Comparison of ENCODE assay signal across 7 cellular contexts in the genomic region with DNA sequence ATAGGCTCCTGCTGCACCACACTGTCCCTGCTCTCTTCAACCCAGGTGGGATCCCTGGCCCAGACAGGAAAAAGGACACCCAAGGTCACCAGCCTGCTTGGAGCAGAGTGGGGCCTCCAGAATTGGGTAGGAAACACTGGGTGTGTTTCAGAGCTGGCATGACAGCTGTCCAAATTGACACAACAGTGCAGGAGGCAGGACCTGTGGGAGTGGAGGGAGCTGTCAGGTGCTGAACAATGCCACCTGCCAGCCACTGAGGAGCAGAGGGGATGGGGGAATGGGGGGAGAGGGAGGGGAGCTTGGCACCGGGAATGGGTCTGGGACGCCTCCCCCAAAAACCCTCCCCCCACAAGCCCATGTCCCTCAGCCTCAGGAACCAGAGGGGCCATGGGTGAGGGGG. TPM values are rescaled to one million over a fixed set of nuclear protein-coding genes. Genes with fewer than 3 reads are reported as not detected.
DNase-seq lines count a peak whose midpoint lies in the region; ATAC-seq and TF ChIP-seq lines count a peak whose summit lies in the region.
"Not testable (repeated sequence)": the region's sequence is repeated elsewhere in the genome, so short reads cannot be mapped to it uniquely, and the experiment has no call there.
"Had no signal": no experiment of that assay in that cellular context is flagged by ENCODE, and none has a peak within 500 bp of the region (broad histone marks: within the 10 kb centered on the region; RNA-seq: fewer than 3 reads in every experiment).

No MANE protein-coding gene starts in this region.

- peak; percentile 12 for ATAC-seq in GM23338
- peak; percentile 56 for ATAC-seq in mucosa of descending colon

- not testable (repeated sequence) for H3K4me3 Mint-ChIP-seq in GM23338

- not testable (repeated sequence) for H3K9me3 ChIP-seq in BLaER1, mucosa of descending colon

- H3K4me2 ChIP-seq in BLaER1, result peak overlapping the region; percentile 45
- not testable (repeated sequence) for H3K4me2 ChIP-seq in GM23338

- not testable (repeated sequence) for H3K36me3 Mint-ChIP-seq in GM23338 (ENCODE audit: low read depth)

- H2AFZ ChIP-seq in GM23338, result not testable (repeated sequence)

- intact Hi-C loops in mucosa of descending colon (cut with DNase I, micrococcal nuclease), result not testable (repeated sequence)

- TF ChIP-seq CTCF in GM23338 (conservative IDR thresholded peaks at IDR 0.05; ENCODE audit: low read depth in 2 of 2); mucosa of descending colon (IDR thresholded peaks at IDR 0.05): not testable (repeated sequence)

- peaks cover 15% of the 10 kb centered on the region for H3K4me1 Mint-ChIP-seq in GM23338

- DNase-seq in COR-L47 (lab: John Stamatoyannopoulos, UW) (peak; percentile 19), NCI-H748 (lab: John Stamatoyannopoulos, UW; ENCODE audit: unreplicated experiment) (peak; percentile 27), ecto neural progenitor cell (ENCODE audit: low spot score) (peak; percentile 20)
- DNase-seq in GM23338 (ENCODE audit: low spot score); mucosa of descending colon: not testable (repeated sequence)

- not testable (repeated sequence) for H3K9ac ChIP-seq in BLaER1

- not testable (repeated sequence) for H3K27ac ChIP-seq in BLaER1; GM23338 (ENCODE audit: low read depth)

- H3K27me3 ChIP-seq in BLaER1; GM23338 (ENCODE audit: insufficient read depth): not testable (repeated sequence)

- not testable (repeated sequence) for H3K27ac Mint-ChIP-seq in GM23338

- H4K20me1 ChIP-seq in BLaER1; GM23338 (replicated peaks; ENCODE audit: insufficient read depth): not testable (repeated sequence)

- not testable (repeated sequence) for H3K4me3 ChIP-seq in BLaER1, GM23338, mucosa of descending colon

- H3K9me3 Mint-ChIP-seq in GM23338, result not testable (repeated sequence)

- H3K36me3 ChIP-seq in BLaER1; GM23338 (ENCODE audit: insufficient read depth); mucosa of descending colon (ENCODE audit: low read depth): not testable (repeated sequence)

- not testable (repeated sequence) for H3K27me3 Mint-ChIP-seq in GM23338 (ENCODE audit: insufficient read depth, low read depth, poor library complexity)

- not testable (repeated sequence) for H3K9me2 ChIP-seq in GM23338 (ENCODE audit: insufficient read depth)

- not testable (repeated sequence) for H3K4me1 ChIP-seq in BLaER1; GM23338 (ENCODE audit: insufficient read depth); mucosa of descending colon (ENCODE audit: low read depth)

- H3F3A ChIP-seq in GM23338 (replicated peaks; ENCODE audit: low read depth), result not testable (repeated sequence)

- H3K79me2 ChIP-seq in GM23338 (replicated peaks; ENCODE audit: insufficient read depth), result not testable (repeated sequence)

RNA-seq across cellular contexts. Expression of a gene that starts 22.3 kb away (rescaled TPM):
- 260 and 305 TPM in 2 replicates for total RNA-seq in GM23338 (2014; rRNA removed; shearing (Covaris generic))
- polyA plus RNA-seq in GM23338 (2016; fragmentation: Nextera tagmentation; extraction: Ambion mirVana), result 666 and 733 TPM in 2 replicates
- total RNA-seq in mucosa of descending colon, result 100 to 1,000 TPM; 410 to 732 (median 521) TPM

RNA-seq across cellular contexts. Expression of a gene that starts 33.9 kb away (rescaled TPM):
- 13.9 and 15.7 TPM in 2 replicates for total RNA-seq in GM23338 (2014; rRNA removed; shearing (Covaris generic))
- 9.4 and 14.5 TPM in 2 replicates for polyA plus RNA-seq in GM23338 (2016; fragmentation: Nextera tagmentation; extraction: Ambion mirVana)
- total RNA-seq in mucosa of descending colon, result 10 to 100 TPM; 23.1 to 37.8 (median 23.1) TPM

RNA-seq across cellular contexts. Expression of a gene that starts 40.3 kb away (rescaled TPM):
- total RNA-seq in GM23338 (2014; rRNA removed; shearing (Covaris generic)), result 41.5 and 42.5 TPM in 2 replicates
- polyA plus RNA-seq in GM23338 (2016; fragmentation: Nextera tagmentation; extraction: Ambion mirVana), result 27.2 and 27.4 TPM in 2 replicates
- 10 to 100 TPM; 63.4 to 79.7 (median 78.3) TPM for total RNA-seq in mucosa of descending colon

RNA-seq across cellular contexts. Expression of a gene that starts 46.0 kb away (rescaled TPM):
- 2.6 and 2.9 TPM in 2 replicates for total RNA-seq in GM23338 (2014; rRNA removed; shearing (Covaris generic))
- 1.7 and 2.6 TPM in 2 replicates for polyA plus RNA-seq in GM23338 (2016; fragmentation: Nextera tagmentation; extraction: Ambion mirVana)
- total RNA-seq in mucosa of descending colon, result 10 to 100 TPM in 2 of 3 donors, 1 to 10 TPM in 1; 8.7 to 12.5 (median 11.7) TPM
- polyA plus RNA-seq: CD4-positive, alpha-beta memory T cell had no signal
